ENCODE assay signal across 22 cellular contexts in genomic region chr3:49788056-49788455, GRCh38. TPM values are rescaled to one million over a fixed set of nuclear protein-coding genes. Genes with fewer than 3 reads are reported as not detected.
"Had no signal": no experiment of that assay in that cellular context is flagged by ENCODE, and none has a peak within 500 bp of the region (broad histone marks: within the 10 kb centered on the region; RNA-seq: fewer than 3 reads in every experiment).

No MANE protein-coding gene starts in this region.

- H3K4me3 Mint-ChIP-seq: activated CD4-positive, alpha-beta memory T cell treated with anti-CD3 and anti-CD28 coated beads for 36 hours; activated CD8-positive, alpha-beta memory T cell treated with anti-CD3 and anti-CD28 coated beads, Interleukin-2, amount 10 ng/mL, durations not matched to agents 7 days and 5 days; activated T-cell treated with anti-CD3 and anti-CD28 coated beads, Interleukin-2, amount 50 U/mL, for 24 hours; dendritic cell treated with granulocyte-macrophage colony-stimulating factor and Interleukin-4, amounts not matched to agents 40 ng/mL and 50 ng/mL, for 4 days had no signal

- H3K27ac Mint-ChIP-seq: activated CD4-positive, alpha-beta memory T cell treated with anti-CD3 and anti-CD28 coated beads for 36 hours; activated CD8-positive, alpha-beta memory T cell treated with anti-CD3 and anti-CD28 coated beads, Interleukin-2, amount 10 ng/mL, durations not matched to agents 7 days and 5 days; activated naive CD4-positive, alpha-beta T cell treated with anti-CD3 and anti-CD28 coated beads, Interleukin-2, amount 50 U/mL, for 24 hours; activated T-cell treated with anti-CD3 and anti-CD28 coated beads, Interleukin-2, amount 50 U/mL, for 24 hours had no signal

- H3K27ac ChIP-seq: lower lobe of right lung, WERI-Rb-1 had no signal

- H3K27me3 Mint-ChIP-seq: activated CD4-positive, alpha-beta memory T cell treated with anti-CD3 and anti-CD28 coated beads for 36 hours; activated CD8-positive, alpha-beta memory T cell treated with anti-CD3 and anti-CD28 coated beads, Interleukin-2, amount 10 ng/mL, durations not matched to agents 7 days and 5 days; activated naive CD4-positive, alpha-beta T cell treated with anti-CD3 and anti-CD28 coated beads, Interleukin-2, amount 50 U/mL, for 24 hours; activated T-cell treated with anti-CD3 and anti-CD28 coated beads, Interleukin-2, amount 50 U/mL, for 24 hours had no signal

- H3K36me3 Mint-ChIP-seq: natural killer cell had no signal

- H3K9me3 ChIP-seq: ascending aorta, esophagus squamous epithelium, lower lobe of right lung had no signal

- DNase-seq: activated CD4-positive, alpha-beta memory T cell treated with anti-CD3 and anti-CD28 coated beads for 36 hours; activated CD8-positive, alpha-beta memory T cell treated with anti-CD3 and anti-CD28 coated beads, Interleukin-2, amount 10 ng/mL, durations not matched to agents 7 days and 5 days; activated effector memory CD4-positive, alpha-beta T cell treated with anti-CD3 and anti-CD28 coated beads, Interleukin-2, amount 50 U/mL, for 16 hours; activated T-cell treated with anti-CD3 and anti-CD28 coated beads, Interleukin-2, amount 50 U/mL, for 24 hours; cerebellar nuclear complex; effector memory CD4-positive, alpha-beta T cell; esophagus squamous epithelium; left colon; lower lobe of right lung; natural killer cell; stimulated activated CD4-positive, alpha-beta T cell treated with anti-CD3 and anti-CD28 coated beads, Interleukin-2, amount 100 ng/mL, for 24 hours; stimulated activated naive CD8-positive, alpha-beta T cell treated with anti-CD3 and anti-CD28 coated beads, Interleukin-15, Interleukin-2, amounts not matched to agents 100 U/mL and 50 U/mL, for 24 hours; SW 1271; trophoblast cell; WERI-Rb-1 had no signal

- H3K9ac ChIP-seq: parathyroid adenoma had no signal

- H3K27me3 ChIP-seq: ascending aorta, esophagus squamous epithelium had no signal

- ATAC-seq: activated CD8-positive, alpha-beta memory T cell treated with anti-CD3 and anti-CD28 coated beads, Interleukin-2, amount 10 ng/mL, durations not matched to agents 7 days and 5 days; left colon; lower lobe of right lung; natural killer cell; stimulated activated naive CD8-positive, alpha-beta T cell treated with anti-CD3 and anti-CD28 coated beads, Interleukin-15, Interleukin-2, amounts not matched to agents 100 U/mL and 50 U/mL, for 24 hours had no signal

- H3K36me3 ChIP-seq: ascending aorta had no signal

- H3K9me3 Mint-ChIP-seq: activated CD4-positive, alpha-beta memory T cell treated with anti-CD3 and anti-CD28 coated beads for 36 hours; activated naive CD4-positive, alpha-beta T cell treated with anti-CD3 and anti-CD28 coated beads, Interleukin-2, amount 50 U/mL, for 24 hours; activated T-cell treated with anti-CD3 and anti-CD28 coated beads, Interleukin-2, amount 50 U/mL, for 24 hours; dendritic cell treated with granulocyte-macrophage colony-stimulating factor and Interleukin-4, amounts not matched to agents 40 ng/mL and 50 ng/mL, for 4 days; natural killer cell had no signal

- H3K4me3 ChIP-seq: ascending aorta, esophagus squamous epithelium, lower lobe of right lung had no signal

RNA-seq across cellular contexts. Expression of gene CDHR4, which starts 11.6 kb away (rescaled TPM):
- total RNA-seq: ascending aorta; esophagus squamous epithelium; renal cortical epithelial cell; T-helper 2 cell treated with Interferon-gamma antibody and Interleukin-4, amounts not matched to agents 100 ng/mL and 5 ng/mL, for 36 hours had no signal
- polyA plus RNA-seq: adipose tissue had no signal

RNA-seq across cellular contexts. Expression of gene INKA1, which starts 15.0 kb away (rescaled TPM):
- total RNA-seq: ascending aorta had no signal
